Comparison of ENCODE assay signal across 11 cellular contexts in the genomic region with DNA sequence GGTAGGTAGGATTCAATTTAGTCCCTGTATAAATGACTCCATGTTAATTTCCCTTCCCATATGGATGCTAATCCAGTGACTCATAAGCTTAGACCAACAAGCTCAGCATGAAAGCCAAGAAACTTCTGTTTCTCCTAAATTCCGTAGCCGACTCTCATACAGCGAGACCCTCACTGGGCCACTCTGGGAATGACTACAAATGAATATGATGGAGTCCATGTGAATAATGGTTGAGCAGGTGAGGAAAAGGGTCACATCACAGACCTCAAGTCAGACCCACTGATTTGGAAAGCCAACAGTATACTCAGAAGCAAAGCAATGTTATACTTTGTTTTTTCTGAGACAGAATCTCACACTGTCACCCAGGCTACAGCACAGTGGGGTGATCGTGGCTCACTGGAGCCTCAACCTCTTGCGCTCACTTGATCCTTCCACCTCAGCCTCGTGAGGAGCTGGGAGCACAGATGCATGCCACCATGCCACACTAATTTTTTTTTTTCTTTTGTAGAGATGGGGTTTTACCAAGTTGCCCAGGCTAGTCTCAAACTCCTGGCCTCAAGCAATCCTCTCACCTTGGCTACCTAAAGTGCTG. TPM values are rescaled to one million over a fixed set of nuclear protein-coding genes. Genes with fewer than 3 reads are reported as not detected.
DNase-seq lines count a peak whose midpoint lies in the region; ATAC-seq, FAIRE-seq and TF ChIP-seq lines count a peak whose summit lies in the region.
"Had no signal": no experiment of that assay in that cellular context is flagged by ENCODE, and none has a peak within 500 bp of the region (broad histone marks: within the 10 kb centered on the region; RNA-seq: fewer than 3 reads in every experiment).

No MANE protein-coding gene starts in this region.

- no peak overlapping the region for H2BK15ac ChIP-seq in mesenchymal stem cell (ENCODE audit: low read depth, poor library complexity, severe bottlenecking)

- no peaks in the 10 kb centered on the region for H3K27me3 ChIP-seq in GM12878 (replicated peaks in 1 of 2; ENCODE audit: control insufficient read depth in 2 of 2, insufficient read depth in 2 of 2, low read length in 1 of 2)
- no peaks in the 10 kb centered on the region for H3K27me3 ChIP-seq in mesenchymal stem cell (ENCODE audit: control insufficient read depth in 1 of 2, insufficient read depth in 1 of 2, low read length in 2 of 2)

- no peak overlapping the region for H2BK12ac ChIP-seq in mesenchymal stem cell (ENCODE audit: low read length in 2 of 2)

- peaks cover 7% of the 10 kb centered on the region for H3K79me1 ChIP-seq in mesenchymal stem cell (replicated peaks; ENCODE audit: low read length, poor library complexity, severe bottlenecking)

- ATAC-seq in GM12878: peak; percentile 43
- no peak for ATAC-seq in GM21529 (IDR thresholded peaks at IDR 0.05; ENCODE audit: unreplicated experiment)
- no peak for ATAC-seq in HG02970 (IDR thresholded peaks at IDR 0.05; ENCODE audit: low FRiP score, unreplicated experiment)

- no peak overlapping the region for H4K8ac ChIP-seq in mesenchymal stem cell (ENCODE audit: low read length)

- BruUV-seq in GM12878 (replicated peaks; lab: Mats Ljungman, UMichigan): no TSS peak

- no peak for TF ChIP-seq CTCF in GM12878 (IDR thresholded peaks at IDR 0.05 in 2 of 3, conservative IDR thresholded peaks at IDR 0.05 in 1 of 3; ENCODE audit: control insufficient read depth in 2 of 3, extremely low read depth in 1 of 3, insufficient read depth in 1 of 3, low read depth in 3 of 3, low read length in 3 of 3)

- in situ Hi-C loops in GM12878 (cut with MboI): no loop called here

- no peak for FAIRE-seq in GM12878 (lab: Jason Lieb, UNC)

- H2AFZ ChIP-seq in GM12878 (ENCODE audit: control insufficient read depth, low read depth, low read length) (no peak overlapping the region), mesenchymal stem cell (ENCODE audit: low read depth, low read length) (no peak overlapping the region)

- H3K4ac ChIP-seq in mesenchymal stem cell (ENCODE audit: low read depth in 1 of 2, low read length in 2 of 2): no peak overlapping the region

- H3K4me1 ChIP-seq in GM12878 (ENCODE audit: control insufficient read depth, insufficient read depth, low read length): no peaks in the 10 kb centered on the region
- H3K4me1 ChIP-seq in mesenchymal stem cell (ENCODE audit: control insufficient read depth, insufficient read depth, low read depth, low read length): peaks cover 15% of the 10 kb centered on the region

- no peak overlapping the region for H3K14ac ChIP-seq in mesenchymal stem cell (ENCODE audit: low read length in 2 of 2)

- H3K36me3 ChIP-seq in GM12878 (ENCODE audit: control insufficient read depth in 2 of 2, insufficient read depth in 2 of 2, low read length in 1 of 2) (peaks cover 7 to 19% of the 10 kb centered on the region in 2 experiments), mesenchymal stem cell (ENCODE audit: control insufficient read depth in 1 of 2, insufficient read depth in 2 of 2, low read depth in 1 of 2, low read length in 2 of 2) (peaks cover 28 to 61% of the 10 kb centered on the region in 2 experiments)

- TF ChIP-seq EP300 in GM12878 (IDR thresholded peaks at IDR 0.05; ENCODE audit: borderline replicate concordance in 1 of 2, control insufficient read depth in 1 of 2, low read depth in 2 of 2, low read length in 2 of 2): no peak

- H3K23ac ChIP-seq in mesenchymal stem cell (ENCODE audit: low read length in 2 of 2): no peak overlapping the region

- H3K27ac ChIP-seq in GM12878 (ENCODE audit: control insufficient read depth, insufficient read depth) (no peak overlapping the region), mesenchymal stem cell (ENCODE audit: low read length, poor library complexity, severe bottlenecking) (peak overlapping the region; percentile 83)

- peak overlapping the region; percentile 0 for H2BK5ac ChIP-seq in mesenchymal stem cell (ENCODE audit: low read depth, low read length, poor library complexity, severe bottlenecking)

- H3K9me3 ChIP-seq in GM12878 (replicated peaks; ENCODE audit: control insufficient read depth, insufficient read depth, low read length): no peaks in the 10 kb centered on the region
- H3K9me3 ChIP-seq in mesenchymal stem cell (ENCODE audit: control insufficient read depth, low read length): no peaks in the 10 kb centered on the region

- TF ChIP-seq RAD21 in GM12878 (IDR thresholded peaks at IDR 0.05; ENCODE audit: insufficient read depth, low read depth, low read length): no peak

- H3K79me2 ChIP-seq in GM12878 (ENCODE audit: control insufficient read depth, insufficient read depth, low read length): no peaks in the 10 kb centered on the region

- RAD21 ChIA-PET in GM12878 (lab: Charles Lee; ENCODE audit: unreplicated experiment): no interaction called here

- no peak overlapping the region for H3K4me2 ChIP-seq in GM12878 (ENCODE audit: control insufficient read depth, insufficient read depth)
- no peak overlapping the region for H3K4me2 ChIP-seq in mesenchymal stem cell (ENCODE audit: low read length, poor library complexity, severe bottlenecking)

- no peak overlapping the region for H3K9ac ChIP-seq in GM12878 (ENCODE audit: control insufficient read depth, insufficient read depth, low read length)
- H3K9ac ChIP-seq in mesenchymal stem cell (ENCODE audit: low read length): no peak overlapping the region

- DNase-seq in AG08396 (ENCODE audit: low spot score): peak; percentile 59
- DNase-seq in HT1080 (ENCODE audit: low read depth): peak; percentile 53
- DNase-seq in GM12878 (ENCODE audit: low read depth, low spot score): no peak
- DNase-seq in mesenchymal stem cell: peak; percentile 57
- DNase-seq in SKM-1 (lab: John Stamatoyannopoulos, UW; ENCODE audit: unreplicated experiment): no peak
- DNase-seq in ecto neural progenitor cell (ENCODE audit: low spot score): no peak
- DNase-seq: activated B cell treated with CpG ODN at 0.5 μM for 24 hours; Kasumi-1; stimulated activated naive B cell treated with anti-CD40 and anti-IgM and Interleukin-4, amounts not matched to agents 10 μg/mL and 1 μg/mL and 100 μg/mL, for 72 hours had no signal

- H4K20me1 ChIP-seq in GM12878 (ENCODE audit: control insufficient read depth, insufficient read depth): no peaks in the 10 kb centered on the region

- H3K4me3 ChIP-seq in GM12878: no peak overlapping the region
- H3K4me3 ChIP-seq in mesenchymal stem cell (ENCODE audit: insufficient read depth in 1 of 2, low read depth in 1 of 2, low read length in 2 of 2): no peak overlapping the region

- intact Hi-C loops in GM12878 (cut with micrococcal nuclease; ENCODE audit: unreplicated experiment): no loop called here

- H4K91ac ChIP-seq in mesenchymal stem cell (ENCODE audit: low read length): no peak overlapping the region

- WGBS in GM12878 (ENCODE audit: insufficient coverage, insufficient replicate concordance, low lambda C conversion rate, missing lambda C conversion rate): 98% methylated on average over 6 of the region's 6 CpGs
- WGBS in mesenchymal stem cell: 89% methylated on average over 3 of the region's 6 CpGs

- CTCF ChIA-PET in GM12878 (lab: Yijun Ruan, JAX): no interaction called here

- peak overlapping the region; percentile 1 for H2AK5ac ChIP-seq in mesenchymal stem cell (ENCODE audit: low read length, severe bottlenecking)

- peak; percentile 55; the same call in 1 of the 2 replicates for TF ChIP-seq POLR2A in GM12878 (IDR thresholded peaks at IDR 0.05; ENCODE audit: low read depth, low read length)

- no peak overlapping the region for H3K18ac ChIP-seq in mesenchymal stem cell (ENCODE audit: low read depth in 1 of 2, low read length in 2 of 2)

- SMC1A ChIA-PET in GM12878 (lab: Charles Lee; ENCODE audit: uncharacterized antibody, unreplicated experiment): interaction anchor here (1.4 kb wide), 1 partner anchor 11 kb away, joined by 5 read pairs; no protein-coding TSS in a partner anchor

- POLR2A ChIA-PET in GM12878 (lab: Charles Lee): no interaction called here

- no peak overlapping the region for H2BK120ac ChIP-seq in mesenchymal stem cell (ENCODE audit: low read depth, low read length)

RNA-seq across cellular contexts. Expression of a gene that starts 14.6 kb away (rescaled TPM):
- 196 and 208 TPM in 2 replicates for total RNA-seq in HT1080 (2014; rRNA removed; shearing (Covaris generic))
- 282 and 335 TPM in 2 replicates for polyA plus RNA-seq in HT1080 (2015; cell fraction: cytosol; rRNA removed)
- 248 and 255 TPM in 2 replicates for polyA plus RNA-seq in HT1080 (2015; cell fraction: nucleus; rRNA removed)
- 81.4 and 82.1 TPM in 2 replicates for total RNA-seq in GM12878 (2013; cell fraction: nucleolus; rRNA removed)
- total RNA-seq in GM12878 (2014; rRNA removed): 106 and 169 TPM in 2 replicates
- 298 and 321 TPM in 2 replicates for total RNA-seq in GM12878 (2014; rRNA removed; fragmentation: Illumina TruSeq; extraction: Trizol)
- 191 and 195 TPM in 2 replicates for total RNA-seq in GM12878 (2021)
- polyA plus RNA-seq in GM12878 (2011; ENCODE audit: low read depth): 76.3 TPM
- 182 and 374 TPM in 2 replicates for polyA plus RNA-seq in GM12878 (2011; rRNA removed)
- polyA plus RNA-seq in GM12878 (2011; cell fraction: cytosol; rRNA removed): 55.2 and 56.9 TPM in 2 replicates
- 19.0 and 29.6 TPM in 2 replicates for polyA plus RNA-seq in GM12878 (2011; cell fraction: nucleus; rRNA removed)
- 210 and 234 TPM in 2 replicates for polyA plus RNA-seq in GM12878 (2012)
- 535 and 601 TPM in 2 replicates for polyA plus RNA-seq in GM12878 (2014; fragmentation: Illumina TruSeq; extraction: Trizol)
- 100 to 1,000 TPM; 288 to 367 TPM for polyA plus RNA-seq in GM12878 (2014; fragmentation: Nextera tagmentation; extraction: Ambion mirVana)
- 139 and 173 TPM in 2 replicates for polyA plus RNA-seq in GM12878 (2014; rRNA removed)
- polyA plus RNA-seq in GM12878 (2016; fragmentation: Nextera tagmentation; extraction: Ambion mirVana): 100 to 1,000 TPM; 366 to 393 TPM
- polyA minus RNA-seq in GM12878 (2011; rRNA and poly(A)+ RNA removed): 67.2 and 96.8 TPM in 2 replicates
- 66.8 and 81.0 TPM in 2 replicates for polyA minus RNA-seq in GM12878 (2011; cell fraction: cytosol; rRNA and poly(A)+ RNA removed)
- 9.4 and 18.1 TPM in 2 replicates for polyA minus RNA-seq in GM12878 (2011; cell fraction: nucleus; rRNA and poly(A)+ RNA removed)
- 167 TPM for polyA plus RNA-seq in mesenchymal stem cell (2013, experiment 1 of 2)
- polyA plus RNA-seq in mesenchymal stem cell (2013, experiment 2 of 2): 167 TPM

RNA-seq across cellular contexts. Expression of a gene that starts 39.7 kb away (rescaled TPM):
- total RNA-seq in HT1080 (2014; rRNA removed; shearing (Covaris generic)): 20.9 and 35.3 TPM in 2 replicates
- 45.2 and 50.0 TPM in 2 replicates for polyA plus RNA-seq in HT1080 (2015; cell fraction: cytosol; rRNA removed)
- polyA plus RNA-seq in HT1080 (2015; cell fraction: nucleus; rRNA removed): 122 and 130 TPM in 2 replicates
- total RNA-seq in GM12878 (2013; cell fraction: nucleolus; rRNA removed): 438 and 443 TPM in 2 replicates
- 53.8 and 61.9 TPM in 2 replicates for total RNA-seq in GM12878 (2014; rRNA removed)
- total RNA-seq in GM12878 (2014; rRNA removed; fragmentation: Illumina TruSeq; extraction: Trizol): 63.2 and 68.6 TPM in 2 replicates
- 67.0 and 67.9 TPM in 2 replicates for total RNA-seq in GM12878 (2021)
- polyA plus RNA-seq in GM12878 (2011; ENCODE audit: low read depth): 58.3 TPM
- 188 and 243 TPM in 2 replicates for polyA plus RNA-seq in GM12878 (2011; rRNA removed)
- 117 and 155 TPM in 2 replicates for polyA plus RNA-seq in GM12878 (2011; cell fraction: cytosol; rRNA removed)
- 352 and 369 TPM in 2 replicates for polyA plus RNA-seq in GM12878 (2011; cell fraction: nucleus; rRNA removed)
- polyA plus RNA-seq in GM12878 (2012): 57.6 and 76.8 TPM in 2 replicates
- 94.8 and 123 TPM in 2 replicates for polyA plus RNA-seq in GM12878 (2014; fragmentation: Illumina TruSeq; extraction: Trizol)
- 10 to 100 TPM; 46.3 to 77.8 TPM for polyA plus RNA-seq in GM12878 (2014; fragmentation: Nextera tagmentation; extraction: Ambion mirVana)
- 54.6 and 56.6 TPM in 2 replicates for polyA plus RNA-seq in GM12878 (2014; rRNA removed)
- 10 to 100 TPM; 69.4 to 70.0 TPM for polyA plus RNA-seq in GM12878 (2016; fragmentation: Nextera tagmentation; extraction: Ambion mirVana)
- polyA minus RNA-seq in GM12878 (2011; rRNA and poly(A)+ RNA removed): 106 and 129 TPM in 2 replicates
- 34.3 and 36.0 TPM in 2 replicates for polyA minus RNA-seq in GM12878 (2011; cell fraction: cytosol; rRNA and poly(A)+ RNA removed)
- polyA minus RNA-seq in GM12878 (2011; cell fraction: nucleus; rRNA and poly(A)+ RNA removed): 89.0 and 106 TPM in 2 replicates
- polyA plus RNA-seq in mesenchymal stem cell (2013, experiment 1 of 2): 36.3 TPM
- polyA plus RNA-seq in mesenchymal stem cell (2013, experiment 2 of 2): 35.3 TPM

Comparison
In these comparisons a context has a peak if more than half of its experiments do, and no peak if none do; other contexts are left out.
1. DNase-seq: peak in AG08396 (single experiment), HT1080 (single experiment) and mesenchymal stem cell (single experiment); none in GM12878 (single experiment), SKM-1 (single experiment) and ecto neural progenitor cell (single experiment).